In genomic region chr4:25466966-25467697, GRCh38 we compare ENCODE assay signal across 21 cellular contexts.
DNase-seq lines count a peak whose midpoint lies in the region; ATAC-seq and TF ChIP-seq lines count a peak whose summit lies in the region.
"Had no signal": no experiment of that assay in that cellular context is flagged by ENCODE, and none has a peak within 500 bp of the region (broad histone marks: within the 10 kb centered on the region; RNA-seq: fewer than 3 reads in every experiment).

No MANE protein-coding gene starts in this region.

- in situ Hi-C loops in brain microvascular endothelial cell (cut with HindIII; ENCODE audit: low pct_ligation_motif_present, low sequenced_read_pairs), result no loop called here

- H3K4me2 ChIP-seq in MM.1S (ENCODE audit: low read depth, low read length), result no peak overlapping the region

- H3K79me2 ChIP-seq in MM.1S (ENCODE audit: low read length), result no peaks in the 10 kb centered on the region

- no peak for TF ChIP-seq CTCF in brain microvascular endothelial cell (IDR thresholded peaks at IDR 0.05; ENCODE audit: low read depth, low read length, missing control alignments)
- TF ChIP-seq CTCF in fibroblast of pulmonary artery (IDR thresholded peaks at IDR 0.05; ENCODE audit: low read length, missing control alignments), result no peak
- no peak for TF ChIP-seq CTCF in MM.1S (IDR thresholded peaks at IDR 0.05; ENCODE audit: low read length)

- no peak overlapping the region for H3K4me3 Mint-ChIP-seq in T-helper 2 cell treated with Interferon-gamma antibody and Interleukin-4, amounts not matched to agents 5 μg/mL and 100 μg/mL, for 36 hours
- H3K4me3 Mint-ChIP-seq in immature natural killer cell, result no peak overlapping the region
- H3K4me3 Mint-ChIP-seq: CD4-positive, alpha-beta T cell had no signal

- intact Hi-C loops in sciatic nerve (cut with DNase I), result no loop called here

- ATAC-seq in sciatic nerve (peak; percentile 45), GM18907 (IDR thresholded peaks at IDR 0.05; ENCODE audit: unreplicated experiment) (no peak)

- no peaks in the 10 kb centered on the region for H3K9me3 ChIP-seq in MM.1S (replicated peaks; ENCODE audit: insufficient read depth, low read length)
- H3K9me3 ChIP-seq: BE2C, Caco-2, Peyer's patch had no signal

- no peaks in the 10 kb centered on the region for H3K27me3 Mint-ChIP-seq in T-helper 2 cell treated with Interferon-gamma antibody and Interleukin-4, amounts not matched to agents 5 μg/mL and 100 μg/mL, for 36 hours (ENCODE audit: low read depth)
- peaks cover 0 to 5% (median 4%) of the 10 kb centered on the region in 3 donors for H3K27me3 Mint-ChIP-seq in immature natural killer cell (ENCODE audit: low read depth in 3 of 3)
- H3K27me3 Mint-ChIP-seq: CD4-positive, alpha-beta T cell had no signal

- H3K36me3 ChIP-seq in brain microvascular endothelial cell (replicated peaks), result no peaks in the 10 kb centered on the region
- H3K36me3 ChIP-seq in MM.1S (replicated peaks; ENCODE audit: insufficient read depth, low read length), result no peaks in the 10 kb centered on the region
- H3K36me3 ChIP-seq: BE2C, Peyer's patch had no signal

- H3K27ac Mint-ChIP-seq in T-helper 2 cell treated with Interferon-gamma antibody and Interleukin-4, amounts not matched to agents 5 μg/mL and 100 μg/mL, for 36 hours, result no peak overlapping the region
- H3K27ac Mint-ChIP-seq in immature natural killer cell, result no peak overlapping the region
- H3K27ac Mint-ChIP-seq: CD4-positive, alpha-beta T cell had no signal

- DNase-seq in EH (ENCODE audit: low read depth), result peak; percentile 54
- peak; percentile 42 for DNase-seq in brain microvascular endothelial cell
- DNase-seq in fibroblast of pulmonary artery (ENCODE audit: low read depth), result peak; percentile 42
- no peak for DNase-seq in sciatic nerve (ENCODE audit: low spot score)
- no peak for DNase-seq in MM.1S
- DNase-seq in T-helper 2 cell treated with Interferon-gamma antibody and Interleukin-4, amounts not matched to agents 5 μg/mL and 100 μg/mL, for 36 hours (ENCODE audit: low spot score), result no peak
- DNase-seq in immature natural killer cell, result no peak
- DNase-seq: BE2C; Caco-2; CD4-positive, alpha-beta T cell; GF-D8; GM23248; HCEC 1CT; NCI-H1105 treated with DMSO at 0.1 percent for 48 hours; NCI-H1694; NCI-H2081 treated with DMSO at 0.1 percent for 48 hours; NCI-H446 treated with DMSO at 0.1 percent for 48 hours; NK-92 treated with Interleukin-12 subunit alpha and Interleukin-12 subunit beta, amount 100 ng/mL, for 24 hours; Peyer's patch; Right ventricle myocardium superior had no signal

- H3K4me1 ChIP-seq in MM.1S (ENCODE audit: low read length), result no peaks in the 10 kb centered on the region
- H3K4me1 ChIP-seq: BE2C, Caco-2, Peyer's patch had no signal

- H3F3A ChIP-seq in MM.1S (ENCODE audit: insufficient read depth, low read length), result no peaks in the 10 kb centered on the region

- H4K20me1 ChIP-seq in MM.1S (ENCODE audit: insufficient read depth, low read length), result no peaks in the 10 kb centered on the region

- H3K36me3 Mint-ChIP-seq in T-helper 2 cell treated with Interferon-gamma antibody and Interleukin-4, amounts not matched to agents 5 μg/mL and 100 μg/mL, for 36 hours (ENCODE audit: low read depth), result no peaks in the 10 kb centered on the region
- peaks cover 0 to 9% (median 5%) of the 10 kb centered on the region in 3 donors for H3K36me3 Mint-ChIP-seq in immature natural killer cell

- H3K4me3 ChIP-seq in brain microvascular endothelial cell (ENCODE audit: low read depth, low read length) (no peak overlapping the region), fibroblast of pulmonary artery (replicated peaks; ENCODE audit: low read depth, low read length) (no peak overlapping the region), MM.1S (ENCODE audit: low read length) (no peak overlapping the region)
- H3K4me3 ChIP-seq: GM23248, Peyer's patch had no signal

- H3K9me3 Mint-ChIP-seq in T-helper 2 cell treated with Interferon-gamma antibody and Interleukin-4, amounts not matched to agents 5 μg/mL and 100 μg/mL, for 36 hours, result no peaks in the 10 kb centered on the region
- peaks cover 0 to 12% (median 4%) of the 10 kb centered on the region in 6 donors for H3K9me3 Mint-ChIP-seq in immature natural killer cell

- H3K27ac ChIP-seq in brain microvascular endothelial cell, result no peak overlapping the region
- no peak overlapping the region for H3K27ac ChIP-seq in MM.1S (ENCODE audit: low read length)
- H3K27ac ChIP-seq: GM23248, Peyer's patch had no signal

- no peaks in the 10 kb centered on the region for H3K4me1 Mint-ChIP-seq in T-helper 2 cell treated with Interferon-gamma antibody and Interleukin-4, amounts not matched to agents 5 μg/mL and 100 μg/mL, for 36 hours (ENCODE audit: low read depth)
- H3K4me1 Mint-ChIP-seq in immature natural killer cell, result no peaks in the 10 kb centered on the region

- H3K9me2 ChIP-seq in MM.1S (replicated peaks; ENCODE audit: insufficient read depth, low read length), result no peaks in the 10 kb centered on the region

- H3K27me3 ChIP-seq in brain microvascular endothelial cell (replicated peaks) (no peaks in the 10 kb centered on the region), MM.1S (replicated peaks; ENCODE audit: insufficient read depth, low read length) (no peaks in the 10 kb centered on the region)
- H3K27me3 ChIP-seq: BE2C, Peyer's patch had no signal

- H2AFZ ChIP-seq in MM.1S (ENCODE audit: low read length), result no peak overlapping the region
- H2AFZ ChIP-seq: GM23248 had no signal

- H3K9ac ChIP-seq in MM.1S (ENCODE audit: low read length), result no peak overlapping the region
- H3K9ac ChIP-seq: GM23248 had no signal

Comparison
In these comparisons a context has a peak if more than half of its experiments do, and no peak if none do; other contexts are left out.
1. DNase-seq: peak in EH (single experiment), brain microvascular endothelial cell (single experiment) and fibroblast of pulmonary artery (single experiment); none in sciatic nerve (single experiment), MM.1S (single experiment), T-helper 2 cell treated with Interferon-gamma antibody and Interleukin-4, amounts not matched to agents 5 μg/mL and 100 μg/mL, for 36 hours (single experiment) and immature natural killer cell (0 of 3).